In the genomic region with DNA sequence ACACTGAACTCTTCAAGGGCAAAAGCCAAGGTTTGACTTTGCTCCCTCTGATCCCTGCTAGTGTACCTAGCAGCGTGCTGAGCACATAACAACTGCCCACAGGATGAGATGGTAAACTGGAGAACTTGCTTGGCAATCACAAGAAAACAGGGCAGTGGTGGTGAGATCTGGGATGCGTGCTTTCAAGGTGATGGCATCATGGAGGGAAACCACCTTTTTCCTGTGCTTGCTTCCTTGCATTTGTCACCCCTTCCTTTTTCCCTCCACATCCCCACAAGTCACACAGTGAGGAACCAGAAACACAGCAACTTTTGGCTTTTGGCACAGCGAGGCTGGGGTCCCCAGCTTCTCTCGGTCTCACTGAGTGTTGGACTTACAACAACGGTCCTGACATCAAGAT, we compare ENCODE assay signal across 2 cellular contexts.
TF ChIP-seq lines count a peak whose summit lies in the region.

No MANE protein-coding gene starts in this region.

TF ChIP-seq in HepG2, 621 proteins besides CTCF, POLR2A, EP300 and RAD21:
- TF ChIP-seq MXD4 (CRISPR knock-in tag; IDR thresholded peaks at IDR 0.05) = no peak
- peak; percentile 11; the same call in 1 of the 2 replicates for TF ChIP-seq HNF4A (CRISPR knock-in tag; IDR thresholded peaks at IDR 0.05)
- no peak for TF ChIP-seq ZNF20 (CRISPR knock-in tag; IDR thresholded peaks at IDR 0.05)
- TF ChIP-seq, protein P1, sequence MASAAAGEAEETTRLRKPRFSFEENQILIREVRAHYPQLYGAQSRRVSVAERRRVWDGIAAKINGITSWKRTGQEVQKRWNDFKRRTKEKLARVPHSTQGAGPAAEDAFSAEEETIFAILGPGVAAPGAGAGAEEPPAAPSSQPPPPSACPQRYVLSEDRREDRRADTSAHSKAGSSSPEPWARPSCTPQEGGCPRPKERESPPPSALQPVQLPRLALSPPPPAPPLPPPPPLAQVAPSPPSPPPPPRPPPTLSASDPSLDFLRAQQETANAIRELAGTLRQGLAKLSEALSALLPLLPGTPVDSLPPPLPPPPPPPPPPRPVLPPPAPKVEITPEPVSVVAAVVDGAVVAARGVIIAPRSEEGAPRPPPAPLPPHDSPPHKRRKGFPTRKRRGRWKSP (CRISPR knock-in tag; IDR thresholded peaks at IDR 0.05) = no peak
- no peak for TF ChIP-seq ZNF253 (CRISPR knock-in tag; IDR thresholded peaks at IDR 0.05; ENCODE audit: borderline replicate concordance)
- TF ChIP-seq, protein P2, sequence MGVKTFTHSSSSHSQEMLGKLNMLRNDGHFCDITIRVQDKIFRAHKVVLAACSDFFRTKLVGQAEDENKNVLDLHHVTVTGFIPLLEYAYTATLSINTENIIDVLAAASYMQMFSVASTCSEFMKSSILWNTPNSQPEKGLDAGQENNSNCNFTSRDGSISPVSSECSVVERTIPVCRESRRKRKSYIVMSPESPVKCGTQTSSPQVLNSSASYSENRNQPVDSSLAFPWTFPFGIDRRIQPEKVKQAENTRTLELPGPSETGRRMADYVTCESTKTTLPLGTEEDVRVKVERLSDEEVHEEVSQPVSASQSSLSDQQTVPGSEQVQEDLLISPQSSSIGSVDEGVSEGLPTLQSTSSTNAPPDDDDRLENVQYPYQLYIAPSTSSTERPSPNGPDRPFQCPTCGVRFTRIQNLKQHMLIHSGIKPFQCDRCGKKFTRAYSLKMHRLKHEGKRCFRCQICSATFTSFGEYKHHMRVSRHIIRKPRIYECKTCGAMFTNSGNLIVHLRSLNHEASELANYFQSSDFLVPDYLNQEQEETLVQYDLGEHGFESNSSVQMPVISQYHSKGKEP (CRISPR knock-in tag; IDR thresholded peaks at IDR 0.05) = no peak
- no peak for TF ChIP-seq SNRNP70 (IDR thresholded peaks at IDR 0.05; ENCODE audit: low read depth, low read length)
- no peak for TF ChIP-seq ZNF30 (CRISPR knock-in tag; IDR thresholded peaks at IDR 0.05)

TF ChIP-seq in endothelial cell of umbilical vein, 7 proteins besides CTCF, POLR2A, EP300 and RAD21:
- TF ChIP-seq FOS (IDR thresholded peaks at IDR 0.05; ENCODE audit: borderline replicate concordance, insufficient read depth, low read length) (peak; percentile 53), GATA2 (IDR thresholded peaks at IDR 0.05; ENCODE audit: insufficient read depth, insufficient read length, low read depth, low read length) (no peak), POLR2AphosphoS5 (IDR thresholded peaks at IDR 0.05; ENCODE audit: insufficient read depth, low read depth, low read length) (peak; percentile 34), MYC (IDR thresholded peaks at IDR 0.05; ENCODE audit: low read depth, low read length) (no peak)
